In genomic region chr22:50612715-50613221, GRCh38 we compare ENCODE assay signal across 12 cellular contexts. TPM values are rescaled to one million over a fixed set of nuclear protein-coding genes. Genes with fewer than 3 reads are reported as not detected.
DNase-seq lines count a peak whose midpoint lies in the region; ATAC-seq, FAIRE-seq and TF ChIP-seq lines count a peak whose summit lies in the region.
"Had no signal": no experiment of that assay in that cellular context is flagged by ENCODE, and none has a peak within 500 bp of the region (broad histone marks: within the 10 kb centered on the region; RNA-seq: fewer than 3 reads in every experiment).

No MANE protein-coding gene starts in this region.

- H3K4me1 ChIP-seq in H9 (ENCODE audit: insufficient read depth, low read length) (peaks cover 3% of the 10 kb centered on the region; the same call in 1 of the 2 replicates), K562 (replicated peaks in 1 of 2; ENCODE audit: control insufficient read depth in 2 of 2, insufficient read depth in 2 of 2, low read length in 2 of 2) (peaks cover 13 to 15% of the 10 kb centered on the region in 2 experiments; a peak in 4 of 5 replicates)

- no peaks in the 10 kb centered on the region for H3K36me3 ChIP-seq in K562 (ENCODE audit: control insufficient read depth, insufficient read depth, low read length)

- H3K27ac Mint-ChIP-seq in H9: no peak overlapping the region
- H3K27ac Mint-ChIP-seq in naive B cell: no peak overlapping the region

- no peaks in the 10 kb centered on the region for H3K9me1 ChIP-seq in K562 (ENCODE audit: control insufficient read depth, insufficient read depth, low read length)

- H4K8ac ChIP-seq in H9 (replicated peaks; ENCODE audit: insufficient read length, low read depth, low read length): no peak overlapping the region

- H3K9ac ChIP-seq in H9 (ENCODE audit: extremely low read depth, insufficient read length, low read length) (no peak overlapping the region), K562 (ENCODE audit: insufficient read depth in 1 of 2, low read depth in 2 of 2, low read length in 2 of 2) (peak overlapping the region in 1 of 2 experiments; percentile 82; a peak in 2 of 4 replicates)

- no peak for TF ChIP-seq RAD21 in K562 (CRISPR knock-in tag; conservative IDR thresholded peaks at IDR 0.05 in 1 of 2, IDR thresholded peaks at IDR 0.05 in 1 of 2)

- H3K27me3 ChIP-seq in H9 (ENCODE audit: insufficient read depth, low read length): no peaks in the 10 kb centered on the region
- peaks cover 12 to 41% of the 10 kb centered on the region in 2 experiments; a peak in 4 of 5 replicates for H3K27me3 ChIP-seq in K562 (ENCODE audit: control insufficient read depth in 2 of 2, insufficient read depth in 2 of 2, low read length in 2 of 2)

- no peak overlapping the region for H2BK20ac ChIP-seq in H9 (ENCODE audit: low read depth, low read length, poor library complexity, severe bottlenecking)

- H3K27ac ChIP-seq in H9 (ENCODE audit: insufficient read length, low read depth, low read length): no peak overlapping the region
- H3K27ac ChIP-seq in K562 (ENCODE audit: extremely low read depth, low read depth, low read length): no peak overlapping the region

- H2BK12ac ChIP-seq in H9 (ENCODE audit: insufficient read length, low read depth, low read length): no peak overlapping the region

- H4K20me1 ChIP-seq in H9 (ENCODE audit: control insufficient read depth, insufficient read depth, insufficient read length) (no peaks in the 10 kb centered on the region), K562 (replicated peaks; ENCODE audit: control insufficient read depth, insufficient read depth, low read length) (no peaks in the 10 kb centered on the region)

- peaks cover 0 to 3% of the 10 kb centered on the region in 2 experiments; a peak in 1 of 5 replicates for H3K9me3 Mint-ChIP-seq in H9
- no peaks in the 10 kb centered on the region for H3K9me3 Mint-ChIP-seq in naive B cell

- in situ Hi-C loops in K562 (cut with MboI): loop anchor here (5.0 kb wide), 1 partner anchor 35 kb away; the partner anchor contains the start of gene CPT1B

- no peak overlapping the region for H3K56ac ChIP-seq in H9 (ENCODE audit: insufficient read length, low read depth, low read length)

- no peak for FAIRE-seq in K562 (lab: Jason Lieb, UNC)
- FAIRE-seq: frontal cortex had no signal

- no peak overlapping the region for H3K4me3 ChIP-seq in K562

- TF ChIP-seq POLR2A in K562 (conservative IDR thresholded peaks at IDR 0.05): no peak

- no peak overlapping the region; the same call in 1 of the 2 replicates for H2BK15ac ChIP-seq in H9 (ENCODE audit: low read depth, low read length)

- H2AFZ ChIP-seq in H9 (ENCODE audit: low read length) (no peak overlapping the region), K562 (ENCODE audit: low read depth, low read length) (peak overlapping the region; percentile 83)

- POLR2A ChIA-PET in K562 (lab: Yijun Ruan, JAX): interaction anchor here (0.5 to 1.1 kb wide), 3 partner anchors 9 to 16 kb away, joined by 3 to 4 read pairs (median 3); no protein-coding TSS in a partner anchor

- H3T11ph ChIP-seq in H9 (ENCODE audit: low read length): no peak overlapping the region

- CTCF ChIA-PET in K562 (lab: Yijun Ruan, JAX; ENCODE audit: low intra/inter-chr PET ratio): no interaction called here

- peak; percentile 5 for DNase-seq in NCI-H146 (lab: John Stamatoyannopoulos, UW)
- no peak for DNase-seq in NCI-H146 treated with DMSO at 0.1 percent for 48 hours (lab: John Stamatoyannopoulos, UW; ENCODE audit: unreplicated experiment)
- DNase-seq in H9: peak; percentile 84
- DNase-seq in K562 (ENCODE audit: extremely low read depth in 1 of 4, low spot score in 3 of 4): peak; percentile 48 to 88 (median 86)
- DNase-seq in naive B cell: no peak
- DNase-seq in SW 1271 (lab: John Stamatoyannopoulos, UW): no peak
- no peak for DNase-seq in NCI-H2227 treated with DMSO at 0.1 percent for 48 hours (lab: John Stamatoyannopoulos, UW)
- DNase-seq in SKM-1 treated with dmso at 0.1 percent for 144 hours (lab: John Stamatoyannopoulos, UW; ENCODE audit: unreplicated experiment): no peak
- DNase-seq: activated T-cell treated with anti-CD3 and anti-CD28 coated beads, Interleukin-2, amount 50 U/mL, for 1 hour; NCI-H1930; T-helper 1 cell had no signal

- H3K14ac ChIP-seq in H9 (ENCODE audit: insufficient read depth, low read length): no peak overlapping the region

- no CpG with 5 or more reads among the region's 22 CpGs for WGBS in H9 (ENCODE audit: extremely low coverage, insufficient read length, low lambda C conversion rate)
- WGBS in K562 (ENCODE audit: insufficient coverage, low coverage, missing lambda C conversion rate): 31% methylated on average over 12 of the region's 22 CpGs

- no peak overlapping the region for H2BK5ac ChIP-seq in H9 (ENCODE audit: insufficient read length, low read length)

- H3K4me3 Mint-ChIP-seq in H9: peak overlapping the region in 1 of 2 experiments; percentile 50; a peak in 1 of 5 replicates
- no peak overlapping the region for H3K4me3 Mint-ChIP-seq in naive B cell

- H3K4ac ChIP-seq in H9 (ENCODE audit: low read depth, low read length): no peak overlapping the region

- intact Hi-C loops in K562 (cut with micrococcal nuclease): no loop called here

- no peak overlapping the region for H3K23ac ChIP-seq in H9 (ENCODE audit: insufficient read length, low read depth, low read length)

- TF ChIP-seq CTCF in H9 (conservative IDR thresholded peaks at IDR 0.05) (no peak), K562 (IDR thresholded peaks at IDR 0.05 in 2 of 3, conservative IDR thresholded peaks at IDR 0.05 in 1 of 3; ENCODE audit: insufficient read depth in 2 of 3, low read depth in 1 of 3, low read length in 3 of 3) (no peak)

- H3K4me2 ChIP-seq in H9 (ENCODE audit: insufficient read depth, insufficient read length, low read length) (no peak overlapping the region), K562 (ENCODE audit: insufficient read depth, low read length) (peak overlapping the region; percentile 61)

- H2AK5ac ChIP-seq in H9 (ENCODE audit: insufficient read length, low read length): no peak overlapping the region

- H3K23me2 ChIP-seq in H9 (ENCODE audit: insufficient read length, low read depth, low read length, poor library complexity, severe bottlenecking): peaks cover 5% of the 10 kb centered on the region

- H3K9me3 ChIP-seq in H9 (ENCODE audit: control insufficient read depth, low read depth, low read length) (no peaks in the 10 kb centered on the region), K562 (replicated peaks; ENCODE audit: control insufficient read depth, insufficient read depth, low read depth, low read length) (no peaks in the 10 kb centered on the region)

- no peak overlapping the region for H2BK120ac ChIP-seq in H9 (ENCODE audit: low read depth, low read length, poor library complexity, severe bottlenecking)

- no peaks in the 10 kb centered on the region for H3K79me1 ChIP-seq in H9 (ENCODE audit: insufficient read depth, low read depth, low read length, poor library complexity, severe bottlenecking)

- no peak overlapping the region for H4K5ac ChIP-seq in H9 (ENCODE audit: insufficient read length, low read depth, low read length)

- BruUV-seq in K562 (replicated peaks; lab: Mats Ljungman, UMichigan): no TSS peak

- H3K36me3 Mint-ChIP-seq in H9 (ENCODE audit: insufficient read depth in 1 of 3, low read depth in 3 of 3) (no peaks in the 10 kb centered on the region; a peak in 2 of 7 replicates), naive B cell (no peaks in the 10 kb centered on the region)

- H3K79me2 ChIP-seq in H9 (ENCODE audit: insufficient read depth, low read length): no peaks in the 10 kb centered on the region
- no peaks in the 10 kb centered on the region for H3K79me2 ChIP-seq in K562 (ENCODE audit: control insufficient read depth, insufficient read depth, low read length)

- H4K91ac ChIP-seq in H9 (ENCODE audit: insufficient read length, low read depth, low read length): no peak overlapping the region

- H3K18ac ChIP-seq in H9 (ENCODE audit: insufficient read length, low read depth, low read length): no peak overlapping the region

- no peak for TF ChIP-seq EP300 in K562 (IDR thresholded peaks at IDR 0.05; ENCODE audit: low read length)

- peaks cover 34% of the 10 kb centered on the region for H3K27me3 Mint-ChIP-seq in H9 (ENCODE audit: low read depth)
- peaks cover 0 to 56% (median 45%) of the 10 kb centered on the region in 3 donors for H3K27me3 Mint-ChIP-seq in naive B cell

- ATAC-seq in K562: peak; percentile 93
- peak; percentile 27 to 32 for ATAC-seq in naive B cell (ENCODE audit: low read depth in 2 of 2)

- H3K4me1 Mint-ChIP-seq in H9: peaks cover 10 to 16% of the 10 kb centered on the region in 2 experiments
- peaks cover 5 to 6% (median 5%) of the 10 kb centered on the region in 3 donors for H3K4me1 Mint-ChIP-seq in naive B cell

RNA-seq across cellular contexts. Expression of gene MAPK8IP2, which starts 12.2 kb away (rescaled TPM):
- total RNA-seq in H9 (2021): 5.7 and 5.9 TPM in 2 replicates
- total RNA-seq in K562 (2011; cell fraction: chromatin; rRNA removed; ENCODE audit: low replicate concordance): 0.12 TPM in 1 of 2 replicates, not detected in the other
- total RNA-seq in K562 (2011; cell fraction: nucleolus; rRNA removed): 0.13 and 0.17 TPM in 2 replicates
- 0.07 and 0.23 TPM in 2 replicates for total RNA-seq in K562 (2011; cell fraction: nucleoplasm; rRNA removed)
- 0.18 and 0.45 TPM in 2 replicates for total RNA-seq in K562 (2014; rRNA removed)
- total RNA-seq in K562 (2014; rRNA removed; fragmentation: Illumina TruSeq; extraction: Trizol): 0.04 TPM in 1 of 2 replicates, not detected in the other
- 0.04 and 0.07 TPM in 2 replicates for total RNA-seq in K562 (2015; rRNA removed; fragmentation: Illumina TruSeq; extraction: Trizol)
- 0.29 and 0.47 TPM in 2 replicates for total RNA-seq in K562 (2021)
- polyA plus RNA-seq in K562 (2011; rRNA removed): 0.01 and 0.07 TPM in 2 replicates
- polyA plus RNA-seq in K562 (2011; cell fraction: cytosol; rRNA removed): 0.07 and 0.18 TPM in 2 replicates
- 0.13 and 0.14 TPM in 2 replicates for polyA plus RNA-seq in K562 (2011; cell fraction: nucleus; rRNA removed)
- polyA plus RNA-seq in K562 (2012): 0.17 and 0.36 TPM in 2 replicates
- polyA plus RNA-seq in K562 (2014; fragmentation: Illumina TruSeq; extraction: Trizol): 0.03 and 0.17 TPM in 2 replicates
- not detected for polyA plus RNA-seq in K562 (2014; fragmentation: Nextera tagmentation; extraction: Ambion mirVana)
- 0.12 and 0.18 TPM in 2 replicates for polyA plus RNA-seq in K562 (2014; rRNA removed)
- not detected in 2 replicates for polyA minus RNA-seq in K562 (2011; rRNA and poly(A)+ RNA removed)
- 0.36 TPM in 1 of 2 replicates, not detected in the other for polyA minus RNA-seq in K562 (2011; cell fraction: cytosol; rRNA and poly(A)+ RNA removed)
- under 0.01 TPM in 1 of 2 replicates, not detected in the other for polyA minus RNA-seq in K562 (2011; cell fraction: nucleus; rRNA and poly(A)+ RNA removed)
- polyA plus RNA-seq in naive B cell (ENCODE audit: low read depth in 6 of 6): under 1 TPM in 1 of 6 donors, not detected in 5; 0.04 TPM

RNA-seq across cellular contexts. Expression of gene ARSA, which starts 15.2 kb away (rescaled TPM):
- total RNA-seq in H9 (2021): 10.3 and 11.0 TPM in 2 replicates
- 8.9 and 28.8 TPM in 2 replicates for total RNA-seq in K562 (2011; cell fraction: chromatin; rRNA removed; ENCODE audit: low replicate concordance)
- total RNA-seq in K562 (2011; cell fraction: nucleolus; rRNA removed): 26.2 and 28.3 TPM in 2 replicates
- total RNA-seq in K562 (2011; cell fraction: nucleoplasm; rRNA removed): 10.3 and 15.7 TPM in 2 replicates
- total RNA-seq in K562 (2014; rRNA removed): 3.6 and 6.0 TPM in 2 replicates
- total RNA-seq in K562 (2014; rRNA removed; fragmentation: Illumina TruSeq; extraction: Trizol): 0.29 and 0.73 TPM in 2 replicates
- 2.3 and 2.5 TPM in 2 replicates for total RNA-seq in K562 (2015; rRNA removed; fragmentation: Illumina TruSeq; extraction: Trizol)
- 10.9 TPM in 2 replicates for total RNA-seq in K562 (2021)
- polyA plus RNA-seq in K562 (2011; rRNA removed): 1.2 and 3.9 TPM in 2 replicates
- 1.6 and 3.9 TPM in 2 replicates for polyA plus RNA-seq in K562 (2011; cell fraction: cytosol; rRNA removed)
- polyA plus RNA-seq in K562 (2011; cell fraction: nucleus; rRNA removed): 22.0 and 41.4 TPM in 2 replicates
- polyA plus RNA-seq in K562 (2012): 6.9 and 25.3 TPM in 2 replicates
- polyA plus RNA-seq in K562 (2014; fragmentation: Illumina TruSeq; extraction: Trizol): 1.2 and 5.2 TPM in 2 replicates
- polyA plus RNA-seq in K562 (2014; fragmentation: Nextera tagmentation; extraction: Ambion mirVana): under 1 TPM in 1 of 2 experiments, not detected in 1; 0.32 TPM
- 9.2 and 10.2 TPM in 2 replicates for polyA plus RNA-seq in K562 (2014; rRNA removed)
- polyA minus RNA-seq in K562 (2011; rRNA and poly(A)+ RNA removed): 0.30 and 0.49 TPM in 2 replicates
- polyA minus RNA-seq in K562 (2011; cell fraction: cytosol; rRNA and poly(A)+ RNA removed): 0.82 and 1.5 TPM in 2 replicates
- 5.1 and 5.7 TPM in 2 replicates for polyA minus RNA-seq in K562 (2011; cell fraction: nucleus; rRNA and poly(A)+ RNA removed)
- 10 to 100 TPM in 2 of 6 donors, 1 to 10 TPM in 4; 7.5 to 12.5 (median 8.8) TPM for polyA plus RNA-seq in naive B cell (ENCODE audit: low read depth in 6 of 6)

RNA-seq across cellular contexts. Expression of gene CHKB, which starts 30.1 kb away (rescaled TPM):
- total RNA-seq in H9 (2021) (64.1 and 64.9 TPM in 2 replicates), K562 (2014; rRNA removed) (11.0 and 14.5 TPM in 2 replicates), K562 (2014; rRNA removed; fragmentation: Illumina TruSeq; extraction: Trizol) (7.7 and 10.3 TPM in 2 replicates), K562 (2015; rRNA removed; fragmentation: Illumina TruSeq; extraction: Trizol) (8.9 and 9.8 TPM in 2 replicates), K562 (2021) (15.2 and 15.9 TPM in 2 replicates)
- 48.4 and 97.8 TPM in 2 replicates for total RNA-seq in K562 (2011; cell fraction: chromatin; rRNA removed; ENCODE audit: low replicate concordance)
- 53.4 and 65.4 TPM in 2 replicates for total RNA-seq in K562 (2011; cell fraction: nucleolus; rRNA removed)
- 51.6 and 55.9 TPM in 2 replicates for total RNA-seq in K562 (2011; cell fraction: nucleoplasm; rRNA removed)
- polyA plus RNA-seq in K562 (2011; rRNA removed) (16.3 and 24.8 TPM in 2 replicates), K562 (2014; fragmentation: Illumina TruSeq; extraction: Trizol) (14.4 and 16.2 TPM in 2 replicates), K562 (2014; fragmentation: Nextera tagmentation; extraction: Ambion mirVana) (1 to 10 TPM; 2.7 to 5.3 TPM), K562 (2014; rRNA removed) (19.0 and 31.0 TPM in 2 replicates), naive B cell (ENCODE audit: low read depth in 6 of 6) (10 to 100 TPM; 36.2 to 50.8 (median 42.0) TPM)
- polyA plus RNA-seq in K562 (2011; cell fraction: cytosol; rRNA removed): 9.9 and 12.5 TPM in 2 replicates
- 89.3 and 120 TPM in 2 replicates for polyA plus RNA-seq in K562 (2011; cell fraction: nucleus; rRNA removed)
- polyA plus RNA-seq in K562 (2012): 10.9 and 32.8 TPM in 2 replicates
- polyA minus RNA-seq in K562 (2011; rRNA and poly(A)+ RNA removed): 3.2 and 3.7 TPM in 2 replicates
- polyA minus RNA-seq in K562 (2011; cell fraction: cytosol; rRNA and poly(A)+ RNA removed): 1.8 and 4.8 TPM in 2 replicates
- 11.0 and 14.1 TPM in 2 replicates for polyA minus RNA-seq in K562 (2011; cell fraction: nucleus; rRNA and poly(A)+ RNA removed)

RNA-seq across cellular contexts. Expression of gene CPT1B, which starts 34.5 kb away (rescaled TPM):
- total RNA-seq in H9 (2021) (65.7 and 68.3 TPM in 2 replicates), K562 (2014; rRNA removed) (1.6 and 1.9 TPM in 2 replicates), K562 (2014; rRNA removed; fragmentation: Illumina TruSeq; extraction: Trizol) (0.61 and 1.8 TPM in 2 replicates), K562 (2015; rRNA removed; fragmentation: Illumina TruSeq; extraction: Trizol) (2.3 and 3.0 TPM in 2 replicates), K562 (2021) (3.8 and 4.0 TPM in 2 replicates)
- total RNA-seq in K562 (2011; cell fraction: chromatin; rRNA removed; ENCODE audit: low replicate concordance): 40.5 and 66.3 TPM in 2 replicates
- 34.2 and 39.4 TPM in 2 replicates for total RNA-seq in K562 (2011; cell fraction: nucleolus; rRNA removed)
- 24.4 and 31.9 TPM in 2 replicates for total RNA-seq in K562 (2011; cell fraction: nucleoplasm; rRNA removed)
- polyA plus RNA-seq in K562 (2011; rRNA removed) (3.7 and 7.3 TPM in 2 replicates), K562 (2014; fragmentation: Illumina TruSeq; extraction: Trizol) (2.0 and 2.6 TPM in 2 replicates), K562 (2014; fragmentation: Nextera tagmentation; extraction: Ambion mirVana) (under 1 TPM; 0.35 to 0.59 TPM), K562 (2014; rRNA removed) (6.1 and 6.2 TPM in 2 replicates), naive B cell (ENCODE audit: low read depth in 6 of 6) (1 to 10 TPM in 2 of 6 donors, under 1 TPM in 3, not detected in 1; 0.09 to 1.4 (median 1.00) TPM)
- polyA plus RNA-seq in K562 (2011; cell fraction: cytosol; rRNA removed): 2.9 and 4.0 TPM in 2 replicates
- 59.6 and 64.2 TPM in 2 replicates for polyA plus RNA-seq in K562 (2011; cell fraction: nucleus; rRNA removed)
- polyA plus RNA-seq in K562 (2012): 5.5 and 18.0 TPM in 2 replicates
- 1.4 and 2.8 TPM in 2 replicates for polyA minus RNA-seq in K562 (2011; rRNA and poly(A)+ RNA removed)
- polyA minus RNA-seq in K562 (2011; cell fraction: cytosol; rRNA and poly(A)+ RNA removed): 0.76 TPM in 1 of 2 replicates, not detected in the other
- polyA minus RNA-seq in K562 (2011; cell fraction: nucleus; rRNA and poly(A)+ RNA removed): 7.1 and 10.0 TPM in 2 replicates

RNA-seq across cellular contexts. Expression of gene SYCE3, which starts 50.0 kb away (rescaled TPM):
- total RNA-seq in H9 (2021) (0.85 and 0.97 TPM in 2 replicates), K562 (2014; rRNA removed) (not detected in 2 replicates), K562 (2014; rRNA removed; fragmentation: Illumina TruSeq; extraction: Trizol) (not detected in 2 replicates), K562 (2015; rRNA removed; fragmentation: Illumina TruSeq; extraction: Trizol) (not detected in 2 replicates), K562 (2021) (not detected in 2 replicates)
- not detected in 2 replicates for total RNA-seq in K562 (2011; cell fraction: chromatin; rRNA removed; ENCODE audit: low replicate concordance)
- not detected in 2 replicates for total RNA-seq in K562 (2011; cell fraction: nucleolus; rRNA removed)
- total RNA-seq in K562 (2011; cell fraction: nucleoplasm; rRNA removed): not detected in 2 replicates
- polyA plus RNA-seq in K562 (2011; rRNA removed) (not detected in 2 replicates), K562 (2014; fragmentation: Illumina TruSeq; extraction: Trizol) (not detected in 2 replicates), K562 (2014; fragmentation: Nextera tagmentation; extraction: Ambion mirVana) (under 1 TPM in 1 of 2 experiments, not detected in 1; 0.56 TPM), K562 (2014; rRNA removed) (not detected in 2 replicates), naive B cell (ENCODE audit: low read depth in 6 of 6) (not detected)
- 1.8 TPM in 1 of 2 replicates, not detected in the other for polyA plus RNA-seq in K562 (2011; cell fraction: cytosol; rRNA removed)
- polyA plus RNA-seq in K562 (2011; cell fraction: nucleus; rRNA removed): 0.38 TPM in 1 of 2 replicates, not detected in the other
- polyA plus RNA-seq in K562 (2012): 0.23 and 1.1 TPM in 2 replicates
- not detected in 2 replicates for polyA minus RNA-seq in K562 (2011; rRNA and poly(A)+ RNA removed)
- polyA minus RNA-seq in K562 (2011; cell fraction: cytosol; rRNA and poly(A)+ RNA removed): not detected in 2 replicates
- polyA minus RNA-seq in K562 (2011; cell fraction: nucleus; rRNA and poly(A)+ RNA removed): not detected in 2 replicates
- total RNA-seq: frontal cortex had no signal

Comparison
In these comparisons a context has a peak if more than half of its experiments do, and no peak if none do; other contexts are left out.
1. DNase-seq: peak in NCI-H146 (single experiment), H9 (single experiment) and K562 (4 of 4); none in NCI-H146 treated with DMSO at 0.1 percent for 48 hours (single experiment), naive B cell (single experiment), SW 1271 (0 of 2), NCI-H2227 treated with DMSO at 0.1 percent for 48 hours (single experiment) and SKM-1 treated with dmso at 0.1 percent for 144 hours (single experiment).